11 cellular contexts compared by ENCODE assay signal in the genomic region with DNA sequence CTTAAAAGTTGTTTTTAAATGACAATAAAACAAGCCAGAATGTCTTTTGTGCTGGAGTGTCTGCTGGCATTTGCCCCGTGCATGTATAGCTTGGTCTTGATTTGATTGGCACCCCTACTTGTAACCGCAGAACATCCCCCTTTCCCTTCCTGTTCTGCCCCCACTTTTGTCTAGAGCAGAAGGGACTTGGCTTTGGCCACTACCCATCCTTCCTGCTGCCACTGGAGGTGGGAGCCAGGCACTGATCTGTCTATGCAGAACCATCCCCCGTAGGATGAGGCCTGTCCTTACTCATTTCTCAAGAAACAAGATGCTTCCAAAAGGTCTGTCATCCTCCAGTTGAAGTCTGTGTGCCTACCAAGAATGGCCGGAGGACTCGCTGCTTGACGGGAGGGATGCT. TPM values are rescaled to one million over a fixed set of nuclear protein-coding genes. Genes with fewer than 3 reads are reported as not detected.
DNase-seq lines count a peak whose midpoint lies in the region; ATAC-seq and TF ChIP-seq lines count a peak whose summit lies in the region.
"Had no signal": no experiment of that assay in that cellular context is flagged by ENCODE, and none has a peak within 500 bp of the region (broad histone marks: within the 10 kb centered on the region; RNA-seq: fewer than 3 reads in every experiment).

No MANE protein-coding gene starts in this region.

- no peak for TF ChIP-seq POLR2A in adrenal gland (IDR thresholded peaks at IDR 0.05)
- no peak for TF ChIP-seq POLR2A in tibial nerve (IDR thresholded peaks at IDR 0.05)

- DNase-seq in activated naive CD8-positive, alpha-beta T cell treated with anti-CD3 and anti-CD28 coated beads for 36 hours: no peak
- DNase-seq in adrenal gland: no peak
- DNase-seq in naive thymus-derived CD4-positive, alpha-beta T cell: no peak
- DNase-seq in tibial nerve (ENCODE audit: low spot score in 2 of 2): no peak
- no peak for DNase-seq in stimulated activated naive CD8-positive, alpha-beta T cell treated with anti-CD3 and anti-CD28 coated beads, Interleukin-15, Interleukin-2, amounts not matched to agents 100 U/mL and 50 U/mL, for 24 hours
- DNase-seq in HFFc6: no peak
- DNase-seq in activated T-cell treated with anti-CD3 and anti-CD28 coated beads, Interleukin-2, amount 50 U/mL, for 4 hours: no peak
- DNase-seq: activated CD8-positive, alpha-beta memory T cell treated with anti-CD3 and anti-CD28 coated beads, Interleukin-2, amount 50 U/mL, for 48 hours; central memory CD4-positive, alpha-beta T cell; NCI-H526 treated with DMSO at 0.1 percent for 48 hours had no signal

- TF ChIP-seq CTCF in adrenal gland (IDR thresholded peaks at IDR 0.05) (no peak), tibial nerve (IDR thresholded peaks at IDR 0.05) (no peak), HFFc6 (IDR thresholded peaks at IDR 0.05) (no peak)

- CTCF ChIA-PET in naive thymus-derived CD4-positive, alpha-beta T cell (lab: Charles Lee): interaction anchor here (0.6 kb wide), 1 partner anchor 61 kb away, joined by 7 read pairs; no protein-coding TSS in a partner anchor

- peaks cover 0 to 33% of the 10 kb centered on the region in 2 donors for H3K36me3 ChIP-seq in adrenal gland (replicated peaks in 1 of 2)
- H3K36me3 ChIP-seq in naive thymus-derived CD4-positive, alpha-beta T cell (ENCODE audit: control insufficient read depth in 2 of 3, insufficient read depth in 3 of 3, low read length in 3 of 3): peaks cover 0 to 38% (median 0%) of the 10 kb centered on the region in 3 experiments
- peaks cover 0 to 59% (median 0%) of the 10 kb centered on the region in 3 donors for H3K36me3 ChIP-seq in tibial nerve

- H3K4me3 Mint-ChIP-seq in activated naive CD8-positive, alpha-beta T cell: peak overlapping the region; percentile 84
- H3K4me3 Mint-ChIP-seq in activated naive CD8-positive, alpha-beta T cell treated with anti-CD3 and anti-CD28 coated beads for 36 hours: no peak overlapping the region
- peak overlapping the region in 7 of 10 donors; percentile 8 to 89 (median 82) for H3K4me3 Mint-ChIP-seq in naive thymus-derived CD4-positive, alpha-beta T cell
- no peak overlapping the region for H3K4me3 Mint-ChIP-seq in HFFc6
- no peak overlapping the region for H3K4me3 Mint-ChIP-seq in activated T-cell treated with anti-CD3 and anti-CD28 coated beads, Interleukin-2, amount 50 U/mL, for 4 hours

- ATAC-seq in naive thymus-derived CD4-positive, alpha-beta T cell: no peak
- no peak for ATAC-seq in stimulated activated naive CD8-positive, alpha-beta T cell treated with anti-CD3 and anti-CD28 coated beads, Interleukin-15, Interleukin-2, amounts not matched to agents 100 U/mL and 50 U/mL, for 24 hours
- ATAC-seq in activated T-cell treated with anti-CD3 and anti-CD28 coated beads, Interleukin-2, amount 50 U/mL, for 4 hours: no peak

- no peaks in the 10 kb centered on the region for H3K27me3 Mint-ChIP-seq in activated naive CD8-positive, alpha-beta T cell
- no peaks in the 10 kb centered on the region for H3K27me3 Mint-ChIP-seq in activated naive CD8-positive, alpha-beta T cell treated with anti-CD3 and anti-CD28 coated beads for 36 hours
- H3K27me3 Mint-ChIP-seq in naive thymus-derived CD4-positive, alpha-beta T cell: no peaks in the 10 kb centered on the region
- H3K27me3 Mint-ChIP-seq in HFFc6 (ENCODE audit: insufficient read depth): peaks cover 8% of the 10 kb centered on the region
- no peaks in the 10 kb centered on the region for H3K27me3 Mint-ChIP-seq in activated T-cell treated with anti-CD3 and anti-CD28 coated beads, Interleukin-2, amount 50 U/mL, for 4 hours (ENCODE audit: low read depth)

- H3K4me1 ChIP-seq in adrenal gland (replicated peaks in 1 of 2): peaks cover 14 to 43% of the 10 kb centered on the region in 2 donors
- peaks cover 6 to 23% of the 10 kb centered on the region in 2 donors for H3K4me1 ChIP-seq in naive thymus-derived CD4-positive, alpha-beta T cell (ENCODE audit: control insufficient read depth in 2 of 2, insufficient read depth in 2 of 2, low read length in 2 of 2)
- peaks cover 0 to 69% (median 29%) of the 10 kb centered on the region in 4 donors for H3K4me1 ChIP-seq in tibial nerve

- H3K27me3 ChIP-seq in adrenal gland (no peaks in the 10 kb centered on the region), tibial nerve (no peaks in the 10 kb centered on the region)
- no peaks in the 10 kb centered on the region for H3K27me3 ChIP-seq in naive thymus-derived CD4-positive, alpha-beta T cell (ENCODE audit: control insufficient read depth in 2 of 2, insufficient read depth in 2 of 2, low read length in 2 of 2)

- no peaks in the 10 kb centered on the region for H3K9me3 ChIP-seq in adrenal gland (replicated peaks in 1 of 3)
- H3K9me3 ChIP-seq in naive thymus-derived CD4-positive, alpha-beta T cell (ENCODE audit: control insufficient read depth in 2 of 3, low read length in 3 of 3): no peaks in the 10 kb centered on the region
- no peaks in the 10 kb centered on the region for H3K9me3 ChIP-seq in tibial nerve

- H3K27ac ChIP-seq in adrenal gland: peak overlapping the region in 4 of 5 donors; percentile 10 to 75 (median 42)
- H3K27ac ChIP-seq in naive thymus-derived CD4-positive, alpha-beta T cell (ENCODE audit: low read depth, low read length): peak overlapping the region; percentile 8
- peak overlapping the region in 3 of 4 donors; percentile 86 to 89 (median 86) for H3K27ac ChIP-seq in tibial nerve

- no peaks in the 10 kb centered on the region for H3K36me3 Mint-ChIP-seq in activated naive CD8-positive, alpha-beta T cell
- peaks cover 4% of the 10 kb centered on the region for H3K36me3 Mint-ChIP-seq in activated naive CD8-positive, alpha-beta T cell treated with anti-CD3 and anti-CD28 coated beads for 36 hours
- H3K36me3 Mint-ChIP-seq in naive thymus-derived CD4-positive, alpha-beta T cell: peaks cover 0 to 19% (median 4%) of the 10 kb centered on the region in 5 donors
- 0 out of 2 replicates have a peak, but pooled peaks cover 4% of the 10 kb centered on the region for H3K36me3 Mint-ChIP-seq in HFFc6 (ENCODE audit: low read depth)
- H3K36me3 Mint-ChIP-seq in activated T-cell treated with anti-CD3 and anti-CD28 coated beads, Interleukin-2, amount 50 U/mL, for 4 hours (ENCODE audit: insufficient read depth): peaks cover 9% of the 10 kb centered on the region

- POLR2A ChIA-PET in naive thymus-derived CD4-positive, alpha-beta T cell (lab: Charles Lee): no interaction called here

- no peaks in the 10 kb centered on the region for H3K9me3 Mint-ChIP-seq in activated naive CD8-positive, alpha-beta T cell (ENCODE audit: low read depth)
- no peaks in the 10 kb centered on the region for H3K9me3 Mint-ChIP-seq in activated naive CD8-positive, alpha-beta T cell treated with anti-CD3 and anti-CD28 coated beads for 36 hours
- H3K9me3 Mint-ChIP-seq in naive thymus-derived CD4-positive, alpha-beta T cell: peaks cover 0 to 3% (median 0%) of the 10 kb centered on the region in 11 donors
- no peaks in the 10 kb centered on the region for H3K9me3 Mint-ChIP-seq in HFFc6
- no peaks in the 10 kb centered on the region for H3K9me3 Mint-ChIP-seq in activated T-cell treated with anti-CD3 and anti-CD28 coated beads, Interleukin-2, amount 50 U/mL, for 4 hours

- no peak overlapping the region for H3K27ac Mint-ChIP-seq in activated naive CD8-positive, alpha-beta T cell
- H3K27ac Mint-ChIP-seq in activated naive CD8-positive, alpha-beta T cell treated with anti-CD3 and anti-CD28 coated beads for 36 hours: no peak overlapping the region
- peak overlapping the region in 8 of 9 donors; percentile 32 to 82 (median 62) for H3K27ac Mint-ChIP-seq in naive thymus-derived CD4-positive, alpha-beta T cell
- no peak overlapping the region for H3K27ac Mint-ChIP-seq in HFFc6

- peaks cover 21% of the 10 kb centered on the region for H3K4me1 Mint-ChIP-seq in activated naive CD8-positive, alpha-beta T cell (ENCODE audit: low read depth)
- H3K4me1 Mint-ChIP-seq in activated naive CD8-positive, alpha-beta T cell treated with anti-CD3 and anti-CD28 coated beads for 36 hours: peaks cover 22% of the 10 kb centered on the region
- peaks cover 14 to 35% (median 26%) of the 10 kb centered on the region in 7 donors for H3K4me1 Mint-ChIP-seq in naive thymus-derived CD4-positive, alpha-beta T cell
- peaks cover 17% of the 10 kb centered on the region for H3K4me1 Mint-ChIP-seq in HFFc6 (ENCODE audit: low read depth)
- peaks cover 25% of the 10 kb centered on the region for H3K4me1 Mint-ChIP-seq in activated T-cell treated with anti-CD3 and anti-CD28 coated beads, Interleukin-2, amount 50 U/mL, for 4 hours (ENCODE audit: low read depth)

- TF ChIP-seq EP300 in tibial nerve (IDR thresholded peaks at IDR 0.05): no peak

- intact Hi-C loops in adrenal gland (cut with DNase I): loop anchor here in 1 of 2 donors (10.0 kb wide), 2 partner anchors 99 to 199 kb away; a partner anchor contains a TSS
- intact Hi-C loops in naive thymus-derived CD4-positive, alpha-beta T cell (cut with micrococcal nuclease): loop anchor here in 1 of 2 donors (2.0 kb wide), 1 partner anchor 447 kb away; a partner anchor contains a TSS

- 71 to 79% (median 75%) methylated on average over 3 to 6 of the region's 6 CpGs for WGBS in adrenal gland, 4 donors
- WGBS in tibial nerve, 2 donors: 59 to 69% methylated on average over 3 to 6 of the region's 6 CpGs

- H3K4me3 ChIP-seq in adrenal gland (no peak overlapping the region), tibial nerve (no peak overlapping the region)
- no peak overlapping the region for H3K4me3 ChIP-seq in naive thymus-derived CD4-positive, alpha-beta T cell (ENCODE audit: low read length)

RNA-seq across cellular contexts. Expression of a gene that starts 1.2 kb away (rescaled TPM):
- 1 to 10 TPM; 6.4 to 6.9 TPM for total RNA-seq in activated naive CD8-positive, alpha-beta T cell treated with anti-CD3 and anti-CD28 coated beads for 36 hours
- total RNA-seq in adrenal gland: 10 to 100 TPM in 7 of 8 donors, 1 to 10 TPM in 1; 9.5 to 25.4 (median 15.9) TPM
- 10 to 100 TPM; 11.7 to 85.0 (median 62.3) TPM for polyA plus RNA-seq in adrenal gland
- 10 to 100 TPM in 4 of 5 experiments, 1 to 10 TPM in 1; 9.1 to 34.2 (median 11.6) TPM for total RNA-seq in naive thymus-derived CD4-positive, alpha-beta T cell
- polyA plus RNA-seq in naive thymus-derived CD4-positive, alpha-beta T cell: 1 to 10 TPM; 3.4 to 7.2 TPM
- total RNA-seq in tibial nerve: 10 to 100 TPM; 38.5 to 89.4 (median 59.2) TPM
- total RNA-seq in HFFc6 (2021; fragmentation: NEBNext Ultra II Directional; extraction: Animal tissue kit (Norgen Biotek cat#: 25700)): 1 to 10 TPM; 5.0 to 7.0 (median 6.1) TPM
- total RNA-seq in activated T-cell treated with anti-CD3 and anti-CD28 coated beads, Interleukin-2, amount 50 U/mL, for 4 hours: 1 to 10 TPM; 3.8 to 6.0 (median 6.0) TPM

RNA-seq across cellular contexts. Expression of a gene that starts 46.2 kb away (rescaled TPM):
- total RNA-seq in activated naive CD8-positive, alpha-beta T cell treated with anti-CD3 and anti-CD28 coated beads for 36 hours: 10 to 100 TPM; 47.9 to 48.0 TPM
- total RNA-seq in adrenal gland (10 to 100 TPM; 40.7 to 88.1 (median 58.3) TPM), tibial nerve (10 to 100 TPM; 66.6 to 79.5 (median 71.3) TPM)
- 100 to 1,000 TPM in 2 of 3 donors, 10 to 100 TPM in 1; 60.2 to 148 (median 114) TPM for polyA plus RNA-seq in adrenal gland
- 10 to 100 TPM; 43.6 to 68.1 (median 56.8) TPM for total RNA-seq in naive thymus-derived CD4-positive, alpha-beta T cell
- 10 to 100 TPM in 1 of 2 donors, 1 to 10 TPM in 1; 9.5 to 14.1 TPM for polyA plus RNA-seq in naive thymus-derived CD4-positive, alpha-beta T cell
- total RNA-seq in HFFc6 (2021; fragmentation: NEBNext Ultra II Directional; extraction: Animal tissue kit (Norgen Biotek cat#: 25700)): 10 to 100 TPM; 33.6 to 43.8 (median 36.4) TPM
- total RNA-seq in activated T-cell treated with anti-CD3 and anti-CD28 coated beads, Interleukin-2, amount 50 U/mL, for 4 hours: 10 to 100 TPM; 46.9 to 49.4 (median 48.5) TPM

Comparison
In these comparisons a context has a peak if more than half of its experiments do, and no peak if none do; other contexts are left out.
1. H3K4me3 Mint-ChIP-seq: peak in activated naive CD8-positive, alpha-beta T cell (single experiment) and naive thymus-derived CD4-positive, alpha-beta T cell (7 of 10); none in activated naive CD8-positive, alpha-beta T cell treated with anti-CD3 and anti-CD28 coated beads for 36 hours (single experiment), HFFc6 (single experiment) and activated T-cell treated with anti-CD3 and anti-CD28 coated beads, Interleukin-2, amount 50 U/mL, for 4 hours (single experiment).
2. H3K27ac Mint-ChIP-seq: peak in naive thymus-derived CD4-positive, alpha-beta T cell (8 of 9); none in activated naive CD8-positive, alpha-beta T cell (single experiment), activated naive CD8-positive, alpha-beta T cell treated with anti-CD3 and anti-CD28 coated beads for 36 hours (single experiment) and HFFc6 (single experiment).
3. H3K27ac ChIP-seq: peak in every context shown above with its lines; median percentile 86 in tibial nerve; 42 in adrenal gland; 8 in naive thymus-derived CD4-positive, alpha-beta T cell.